In the genomic region with DNA sequence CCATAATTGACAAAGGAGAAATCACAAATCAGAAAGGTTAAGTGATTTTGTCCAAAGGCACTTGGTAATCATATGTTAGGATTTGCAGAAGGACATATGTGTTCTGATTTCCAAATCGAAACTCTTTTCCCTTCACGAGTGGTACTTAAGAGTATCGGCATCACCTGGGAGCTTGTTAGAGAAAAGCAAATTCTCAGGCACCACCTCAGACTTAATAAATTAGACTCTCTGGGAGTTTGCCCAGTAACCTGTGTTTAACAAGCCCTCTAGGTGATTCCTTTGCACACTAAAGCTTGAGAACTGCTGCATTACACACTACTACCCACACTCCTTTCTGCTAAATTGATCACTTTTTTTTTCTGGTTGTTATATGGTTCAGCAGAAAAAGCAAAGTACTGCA, we compare ENCODE assay signal across 18 cellular contexts.
"Had no signal": no experiment of that assay in that cellular context is flagged by ENCODE, and none has a peak within 500 bp of the region (broad histone marks: within the 10 kb centered on the region; RNA-seq: fewer than 3 reads in every experiment).

No MANE protein-coding gene starts in this region.

- H3K9me3 ChIP-seq: heart left ventricle, mucosa of descending colon, neutrophil, psoas muscle, right lobe of liver, stomach had no signal

- H3K36me3 ChIP-seq: heart left ventricle, neutrophil, right lobe of liver, stomach had no signal

- H3K4me1 ChIP-seq: psoas muscle, right lobe of liver had no signal

- H3K27ac ChIP-seq: neutrophil, psoas muscle, right lobe of liver, stomach had no signal

- H3K4me3 ChIP-seq: coronary artery, heart left ventricle, mucosa of descending colon, psoas muscle, right lobe of liver, stomach had no signal

- FAIRE-seq: urothelium cell line had no signal

- DNase-seq: effector CD4-positive, alpha-beta T cell; foreskin melanocyte; heart left ventricle; hippocampal formation; left colon; mucosa of descending colon; naive thymus-derived CD8-positive, alpha-beta T cell; psoas muscle; retina; right lobe of liver; stimulated activated CD4-positive, alpha-beta T cell treated with anti-CD3 and anti-CD28 coated beads, Interleukin-2, amount 100 ng/mL, for 24 hours; stimulated activated naive CD4-positive, alpha-beta T cell; stomach; substantia nigra; trophoblast cell had no signal

- H3K27me3 ChIP-seq: heart left ventricle, neutrophil, right lobe of liver, stomach had no signal
